In genomic region chr22:31347251-31348008, GRCh38 we compare ENCODE assay signal across 8 cellular contexts. TPM values are rescaled to one million over a fixed set of nuclear protein-coding genes. Genes with fewer than 3 reads are reported as not detected.
DNase-seq lines count a peak whose midpoint lies in the region; ATAC-seq and TF ChIP-seq lines count a peak whose summit lies in the region.

No MANE protein-coding gene starts in this region.

- peak overlapping the region; percentile 61 to 77 for H3K4me3 ChIP-seq in right atrium auricular region
- H3K4me3 ChIP-seq in prostate gland = peak overlapping the region; percentile 49 to 59

- peak overlapping the region; percentile 83 for H3K27ac Mint-ChIP-seq in T-helper 1 cell treated with Interleukin-12 subunit alpha and Interleukin-12 subunit beta and Interleukin-4 antibody, amounts not matched to agents 30 μg/mL and 1 μg/mL, for 36 hours

- H3K4me3 Mint-ChIP-seq in T-helper 1 cell treated with Interleukin-12 subunit alpha and Interleukin-12 subunit beta and Interleukin-4 antibody, amounts not matched to agents 30 μg/mL and 1 μg/mL, for 36 hours = peak overlapping the region; percentile 82

- no peaks in the 10 kb centered on the region for H3K27me3 ChIP-seq in right atrium auricular region
- no peaks in the 10 kb centered on the region for H3K27me3 ChIP-seq in prostate gland (replicated peaks; ENCODE audit: insufficient read depth)

- H3K9me3 Mint-ChIP-seq in T-helper 1 cell treated with Interleukin-12 subunit alpha and Interleukin-12 subunit beta and Interleukin-4 antibody, amounts not matched to agents 30 μg/mL and 1 μg/mL, for 36 hours = no peaks in the 10 kb centered on the region

- H3K36me3 Mint-ChIP-seq in T-helper 1 cell treated with Interleukin-12 subunit alpha and Interleukin-12 subunit beta and Interleukin-4 antibody, amounts not matched to agents 30 μg/mL and 1 μg/mL, for 36 hours (ENCODE audit: low read depth) = peaks cover 19% of the 10 kb centered on the region

- intact Hi-C loops in prostate gland (cut with DNase I) = loop anchor here (2.0 kb wide), 1 partner anchor 51 kb away; the partner anchor contains the start of gene DRG1

- peak overlapping the region; percentile 91 to 94 for H3K27ac ChIP-seq in right atrium auricular region
- peak overlapping the region; percentile 87 to 90 for H3K27ac ChIP-seq in prostate gland

- H3K4me1 Mint-ChIP-seq in T-helper 1 cell treated with Interleukin-12 subunit alpha and Interleukin-12 subunit beta and Interleukin-4 antibody, amounts not matched to agents 30 μg/mL and 1 μg/mL, for 36 hours (ENCODE audit: low read depth) = peaks cover 28% of the 10 kb centered on the region

- H3K4me1 ChIP-seq in right atrium auricular region (peaks cover 0 to 42% of the 10 kb centered on the region in 2 donors), prostate gland (replicated peaks) (peaks cover 23% of the 10 kb centered on the region)

- WGBS in prostate gland = under 1% methylated on average over 50 of the region's 50 CpGs

- peaks cover 3% of the 10 kb centered on the region for H3K36me3 ChIP-seq in right atrium auricular region
- no peaks in the 10 kb centered on the region for H3K36me3 ChIP-seq in prostate gland

- TF ChIP-seq CTCF in right atrium auricular region (IDR thresholded peaks at IDR 0.05) = no peak
- peak in 1 of 4 experiments; percentile 16 for TF ChIP-seq CTCF in prostate gland (IDR thresholded peaks at IDR 0.05)

- TF ChIP-seq POLR2A in GM10847 (IDR thresholded peaks at IDR 0.05; ENCODE audit: extremely low read depth, insufficient read length) (peak; percentile 33), prostate gland (IDR thresholded peaks at IDR 0.05) (no peak)

- DNase-seq in NAMALWA (ENCODE audit: low spot score) (peak; percentile 75), anterior cingulate cortex (lab: John Stamatoyannopoulos, UW) (peak in 54 of 58 donors; percentile 11 to 81 (median 59)), right atrium auricular region (ENCODE audit: low spot score) (no peak), prostate gland (ENCODE audit: low spot score) (peak; percentile 62), H4 (ENCODE audit: low spot score) (no peak)

- no peak for ATAC-seq in GM18520 (IDR thresholded peaks at IDR 0.05; ENCODE audit: unreplicated experiment)

- H3K9me3 ChIP-seq in right atrium auricular region (no peaks in the 10 kb centered on the region), prostate gland (no peaks in the 10 kb centered on the region)

- peaks cover 3% of the 10 kb centered on the region for H3K27me3 Mint-ChIP-seq in T-helper 1 cell treated with Interleukin-12 subunit alpha and Interleukin-12 subunit beta and Interleukin-4 antibody, amounts not matched to agents 30 μg/mL and 1 μg/mL, for 36 hours (ENCODE audit: low read depth)

RNA-seq across cellular contexts. Expression of gene PATZ1, which starts 1.3 kb away (rescaled TPM):
- total RNA-seq in right atrium auricular region = 10 to 100 TPM in 1 of 2 donors, 1 to 10 TPM in 1; 9.2 to 15.5 TPM
- total RNA-seq in prostate gland = 10 to 100 TPM; 38.5 to 58.4 TPM
- 4.7 and 7.2 TPM in 2 replicates for total RNA-seq in H4 (2014; rRNA removed; shearing (Covaris generic))

RNA-seq across cellular contexts. Expression of gene DRG1, which starts 52.0 kb away (rescaled TPM):
- total RNA-seq in right atrium auricular region (10 to 100 TPM; 63.6 to 95.7 TPM), prostate gland (10 to 100 TPM; 61.6 to 82.1 TPM)
- total RNA-seq in H4 (2014; rRNA removed; shearing (Covaris generic)) = 69.5 and 73.6 TPM in 2 replicates

RNA-seq across cellular contexts. Expression of gene PIK3IP1, which starts 55.1 kb away (rescaled TPM):
- total RNA-seq in right atrium auricular region (10 to 100 TPM; 14.6 to 17.6 TPM), prostate gland (100 to 1,000 TPM in 1 of 2 donors, 10 to 100 TPM in 1; 25.6 to 124 TPM)
- total RNA-seq in H4 (2014; rRNA removed; shearing (Covaris generic)) = 0.62 and 1.6 TPM in 2 replicates

Comparison
In these comparisons a context has a peak if more than half of its experiments do, and no peak if none do; other contexts are left out.
1. DNase-seq: peak in NAMALWA (single experiment), anterior cingulate cortex (54 of 58) and prostate gland (single experiment); none in right atrium auricular region (single experiment) and H4 (single experiment).